In genomic region chr2:238573065-238573778, GRCh38 we compare ENCODE assay signal across 8 cellular contexts.
DNase-seq lines count a peak whose midpoint lies in the region; ATAC-seq, FAIRE-seq and TF ChIP-seq lines count a peak whose summit lies in the region.

No MANE protein-coding gene starts in this region.

- H3K4me1 ChIP-seq in keratinocyte (ENCODE audit: control insufficient read depth, extremely low read depth, insufficient read depth, low read length), result no peaks in the 10 kb centered on the region
- H3K4me1 ChIP-seq in aorta (ENCODE audit: control insufficient read depth in 1 of 2, insufficient read depth in 2 of 2, low read length in 2 of 2), result no peaks in the 10 kb centered on the region

- H3K27me3 ChIP-seq in keratinocyte (ENCODE audit: control insufficient read depth, extremely low read depth, insufficient read depth, low read length), result peaks cover 12% of the 10 kb centered on the region
- H3K27me3 ChIP-seq in aorta (ENCODE audit: control insufficient read depth in 1 of 2, insufficient read depth in 2 of 2, low read length in 1 of 2), result no peaks in the 10 kb centered on the region

- WGBS in aorta, 2 donors, result 86 to 90% methylated on average over 9 of the region's 9 CpGs

- H3K4me2 ChIP-seq in keratinocyte (ENCODE audit: control insufficient read depth, extremely low read depth, insufficient read depth, low read depth, low read length), result no peak overlapping the region

- no peak for ATAC-seq in Right ventricle myocardium inferior
- no peak for ATAC-seq in aorta (ENCODE audit: low FRiP score)

- TF ChIP-seq CTCF in VCaP (conservative IDR thresholded peaks at IDR 0.05), result peak; percentile 69
- peak; percentile 71 to 91 (median 82) for TF ChIP-seq CTCF in keratinocyte (optimal IDR thresholded peaks at IDR 0.05 in 1 of 3, IDR thresholded peaks at IDR 0.05 in 1 of 3, conservative IDR thresholded peaks at IDR 0.05 in 1 of 3; ENCODE audit: extremely low read depth in 1 of 3, insufficient read depth in 2 of 3, low read length in 3 of 3)

- H3K9me3 ChIP-seq in keratinocyte (ENCODE audit: control insufficient read depth, low read depth, low read length) (no peaks in the 10 kb centered on the region), aorta (ENCODE audit: control insufficient read depth, low read length) (peaks cover 1% of the 10 kb centered on the region)

- no peak overlapping the region for H2AFZ ChIP-seq in keratinocyte (ENCODE audit: control insufficient read depth, low read length)

- no peak for FAIRE-seq in keratinocyte (lab: Jason Lieb, UNC)

- no peaks in the 10 kb centered on the region for H4K20me1 ChIP-seq in keratinocyte (ENCODE audit: control insufficient read depth, extremely low read depth, insufficient read depth, low read length)

- H3K36me3 ChIP-seq in keratinocyte (ENCODE audit: control insufficient read depth in 2 of 2, extremely low read depth in 1 of 2, insufficient read depth in 2 of 2, low read length in 2 of 2) (no peaks in the 10 kb centered on the region), aorta (ENCODE audit: control insufficient read depth in 1 of 2, insufficient read depth in 2 of 2, low read length in 1 of 2) (no peaks in the 10 kb centered on the region)

- dilution Hi-C loops in keratinocyte (cut with MboI; ENCODE audit: extremely low pct_ligation_motif_present, low sequenced_read_pairs), result no loop called here

- intact Hi-C loops in cardiac septum (cut with DNase I), result no loop called here
- intact Hi-C loops in Right ventricle myocardium inferior (cut with DNase I), result no loop called here
- intact Hi-C loops in aorta (cut with DNase I), result no loop called here

- no peaks in the 10 kb centered on the region for H3K79me2 ChIP-seq in keratinocyte (ENCODE audit: control insufficient read depth, insufficient read depth, low read length)

- H3K27ac ChIP-seq in VCaP, result no peak overlapping the region
- no peak overlapping the region for H3K27ac ChIP-seq in keratinocyte (ENCODE audit: control insufficient read depth, insufficient read depth, low read length)
- H3K27ac ChIP-seq in aorta (ENCODE audit: low read depth in 1 of 2, low read length in 2 of 2), result no peak overlapping the region

- H3K4me3 ChIP-seq in keratinocyte (ENCODE audit: control insufficient read depth in 2 of 3, extremely low read depth in 1 of 3, insufficient read depth in 2 of 3, low read depth in 1 of 3, low read length in 3 of 3), result no peak overlapping the region
- no peak overlapping the region for H3K4me3 ChIP-seq in aorta (ENCODE audit: low read length in 2 of 2)

- H3K9me1 ChIP-seq in keratinocyte (ENCODE audit: control insufficient read depth, extremely low read depth, insufficient read depth, low read length), result no peaks in the 10 kb centered on the region

- no peak overlapping the region for H3K9ac ChIP-seq in keratinocyte (ENCODE audit: control insufficient read depth, extremely low read depth, insufficient read depth, low read length)

- DNase-seq in cardiac septum (ENCODE audit: low spot score) (peak; percentile 60), Right ventricle myocardium inferior (ENCODE audit: missing footprints) (no peak), keratinocyte (ENCODE audit: low read depth, low spot score) (no peak), aorta (no peak), KG1 (lab: John Stamatoyannopoulos, UW) (no peak), GF-D8 (lab: John Stamatoyannopoulos, UW) (no peak)
- no peak for DNase-seq in stimulated activated naive CD4-positive, alpha-beta T cell treated with Interleukin-2 at 50 U/mL for 16 hours (lab: John Stamatoyannopoulos, UW)
